In genomic region chr12:6382371-6382770, GRCh38 we compare ENCODE assay signal across 25 cellular contexts. TPM values are rescaled to one million over a fixed set of nuclear protein-coding genes. Genes with fewer than 3 reads are reported as not detected.
DNase-seq lines count a peak whose midpoint lies in the region; ATAC-seq and TF ChIP-seq lines count a peak whose summit lies in the region.
"Had no signal": no experiment of that assay in that cellular context is flagged by ENCODE, and none has a peak within 500 bp of the region (broad histone marks: within the 10 kb centered on the region; RNA-seq: fewer than 3 reads in every experiment).

No MANE protein-coding gene starts in this region.

- no peaks in the 10 kb centered on the region for H3K79me1 ChIP-seq in H9 (ENCODE audit: insufficient read depth, low read depth, low read length, poor library complexity, severe bottlenecking)

- peaks cover 32% of the 10 kb centered on the region for H3K27me3 Mint-ChIP-seq in H9 (ENCODE audit: low read depth)
- H3K27me3 Mint-ChIP-seq in dendritic cell treated with granulocyte-macrophage colony-stimulating factor and Interleukin-4, amounts not matched to agents 40 ng/mL and 50 ng/mL, for 4 days: no peaks in the 10 kb centered on the region
- peaks cover 10 to 20% of the 10 kb centered on the region in 2 donors for H3K27me3 Mint-ChIP-seq in CD4-positive, alpha-beta memory T cell

- TF ChIP-seq POLR2A in uterus (IDR thresholded peaks at IDR 0.05): no peak

- no peak overlapping the region for H3K4ac ChIP-seq in H9 (ENCODE audit: low read depth, low read length)

- H3K27ac ChIP-seq in H9 (ENCODE audit: insufficient read length, low read depth, low read length): no peak overlapping the region
- peak overlapping the region; percentile 97 for H3K27ac ChIP-seq in psoas muscle
- peak overlapping the region; percentile 95 to 97 for H3K27ac ChIP-seq in uterus
- no peak overlapping the region for H3K27ac ChIP-seq in CD4-positive, alpha-beta memory T cell (ENCODE audit: low read depth, low read length)

- no peak overlapping the region for H3K4me3 Mint-ChIP-seq in H9
- H3K4me3 Mint-ChIP-seq in dendritic cell treated with granulocyte-macrophage colony-stimulating factor and Interleukin-4, amounts not matched to agents 40 ng/mL and 50 ng/mL, for 4 days: no peak overlapping the region
- no peak overlapping the region for H3K4me3 Mint-ChIP-seq in CD4-positive, alpha-beta memory T cell
- H3K4me3 Mint-ChIP-seq: activated CD4-positive, alpha-beta T cell treated with anti-CD3 and anti-CD28 coated beads for 36 hours; activated T-cell treated with anti-CD3 and anti-CD28 coated beads, Interleukin-2, amount 50 U/mL, for 4 hours; IgD-negative memory B cell; stimulated activated naive CD8-positive, alpha-beta T cell treated with anti-CD3 and anti-CD28 coated beads, Interleukin-15, Interleukin-2, amounts not matched to agents 100 ng/mL and 50 ng/mL, for 24 hours had no signal

- ATAC-seq in psoas muscle (no peak), GM19023 (IDR thresholded peaks at IDR 0.05; ENCODE audit: unreplicated experiment) (no peak)
- ATAC-seq: activated CD4-positive, alpha-beta T cell treated with anti-CD3 and anti-CD28 coated beads for 36 hours; activated T-cell treated with anti-CD3 and anti-CD28 coated beads, Interleukin-2, amount 50 U/mL, for 4 hours; left lung; Right ventricle myocardium inferior had no signal

- H3K23me2 ChIP-seq in H9 (ENCODE audit: insufficient read length, low read depth, low read length, poor library complexity, severe bottlenecking): no peaks in the 10 kb centered on the region

- CTCF ChIA-PET in CD4-positive, alpha-beta memory T cell (lab: Charles Lee; ENCODE audit: partially characterized antibody): interaction anchor here (0.8 to 1.7 kb wide), 3 partner anchors 46 to 56 kb away, joined by 3 to 5 read pairs (median 5); no protein-coding TSS in a partner anchor

- no peak overlapping the region for H4K8ac ChIP-seq in H9 (replicated peaks; ENCODE audit: insufficient read length, low read depth, low read length)

- H3K14ac ChIP-seq in H9 (ENCODE audit: insufficient read depth, low read length): no peak overlapping the region

- no peaks in the 10 kb centered on the region for H4K20me1 ChIP-seq in H9 (ENCODE audit: control insufficient read depth, insufficient read depth, insufficient read length)

- H3K27me3 ChIP-seq in H9 (ENCODE audit: insufficient read depth, low read length) (no peaks in the 10 kb centered on the region; the same call in 1 of the 2 replicates), psoas muscle (ENCODE audit: insufficient read depth in 3 of 3, low read length in 2 of 3) (no peaks in the 10 kb centered on the region), uterus (no peaks in the 10 kb centered on the region)
- peaks cover 16% of the 10 kb centered on the region for H3K27me3 ChIP-seq in CD4-positive, alpha-beta memory T cell (ENCODE audit: insufficient read depth, low read length)
- H3K27me3 ChIP-seq: left lung had no signal

- no peaks in the 10 kb centered on the region; a peak in 2 of 5 replicates for H3K9me3 Mint-ChIP-seq in H9
- H3K9me3 Mint-ChIP-seq in dendritic cell treated with granulocyte-macrophage colony-stimulating factor and Interleukin-4, amounts not matched to agents 40 ng/mL and 50 ng/mL, for 4 days: no peaks in the 10 kb centered on the region
- H3K9me3 Mint-ChIP-seq in CD4-positive, alpha-beta memory T cell: no peaks in the 10 kb centered on the region
- H3K9me3 Mint-ChIP-seq: activated T-cell treated with anti-CD3 and anti-CD28 coated beads, Interleukin-2, amount 50 U/mL, for 4 hours; IgD-negative memory B cell; stimulated activated naive CD8-positive, alpha-beta T cell treated with anti-CD3 and anti-CD28 coated beads, Interleukin-15, Interleukin-2, amounts not matched to agents 100 ng/mL and 50 ng/mL, for 24 hours had no signal

- no peaks in the 10 kb centered on the region for H3K9me3 ChIP-seq in H9 (ENCODE audit: control insufficient read depth, low read depth, low read length)
- no peaks in the 10 kb centered on the region for H3K9me3 ChIP-seq in psoas muscle
- H3K9me3 ChIP-seq in uterus: no peaks in the 10 kb centered on the region
- no peaks in the 10 kb centered on the region for H3K9me3 ChIP-seq in CD4-positive, alpha-beta memory T cell (ENCODE audit: control insufficient read depth in 1 of 2, low read length in 2 of 2)
- H3K9me3 ChIP-seq: left lung, prostate gland had no signal

- H3K36me3 Mint-ChIP-seq in H9 (ENCODE audit: insufficient read depth in 1 of 3, low read depth in 3 of 3): no peaks in the 10 kb centered on the region
- H3K36me3 Mint-ChIP-seq in dendritic cell treated with granulocyte-macrophage colony-stimulating factor and Interleukin-4, amounts not matched to agents 40 ng/mL and 50 ng/mL, for 4 days (ENCODE audit: low read depth): peaks cover 32% of the 10 kb centered on the region
- no peaks in the 10 kb centered on the region for H3K36me3 Mint-ChIP-seq in CD4-positive, alpha-beta memory T cell
- H3K36me3 Mint-ChIP-seq: IgD-negative memory B cell had no signal

- no peak overlapping the region for H4K91ac ChIP-seq in H9 (ENCODE audit: insufficient read length, low read depth, low read length)

- H3K79me2 ChIP-seq in H9 (ENCODE audit: insufficient read depth, low read length): no peaks in the 10 kb centered on the region

- H3K4me1 ChIP-seq in H9 (ENCODE audit: insufficient read depth, low read length) (peaks cover 12% of the 10 kb centered on the region), psoas muscle (peaks cover 37% of the 10 kb centered on the region), uterus (peaks cover 2 to 8% of the 10 kb centered on the region in 2 donors)
- H3K4me1 ChIP-seq in CD4-positive, alpha-beta memory T cell (ENCODE audit: insufficient read depth, low read length): peaks cover 8% of the 10 kb centered on the region

- H2BK12ac ChIP-seq in H9 (ENCODE audit: insufficient read length, low read depth, low read length): no peak overlapping the region

- no CpG with 5 or more reads among the region's 7 CpGs for WGBS in H9 (ENCODE audit: extremely low coverage, insufficient read length, low lambda C conversion rate)
- 84 to 87% (median 87%) methylated on average over 7 of the region's 7 CpGs for WGBS in psoas muscle, 3 donors

- H3K4me1 Mint-ChIP-seq in H9: peaks cover 51 to 63% of the 10 kb centered on the region in 2 experiments
- peaks cover 91% of the 10 kb centered on the region for H3K4me1 Mint-ChIP-seq in dendritic cell treated with granulocyte-macrophage colony-stimulating factor and Interleukin-4, amounts not matched to agents 40 ng/mL and 50 ng/mL, for 4 days (ENCODE audit: low read depth)
- peaks cover 3 to 14% (median 4%) of the 10 kb centered on the region in 4 donors for H3K4me1 Mint-ChIP-seq in CD4-positive, alpha-beta memory T cell

- no peak overlapping the region for H3K18ac ChIP-seq in H9 (ENCODE audit: insufficient read length, low read depth, low read length)

- no peak overlapping the region for H4K5ac ChIP-seq in H9 (ENCODE audit: insufficient read length, low read depth, low read length)

- no peak overlapping the region for H3K27ac Mint-ChIP-seq in H9
- peak overlapping the region; percentile 97 for H3K27ac Mint-ChIP-seq in dendritic cell treated with granulocyte-macrophage colony-stimulating factor and Interleukin-4, amounts not matched to agents 40 ng/mL and 50 ng/mL, for 4 days
- no peak overlapping the region for H3K27ac Mint-ChIP-seq in CD4-positive, alpha-beta memory T cell
- H3K27ac Mint-ChIP-seq: activated CD4-positive, alpha-beta T cell treated with anti-CD3 and anti-CD28 coated beads for 36 hours; IgD-negative memory B cell had no signal

- H2AK5ac ChIP-seq in H9 (ENCODE audit: insufficient read length, low read length): no peak overlapping the region

- POLR2A ChIA-PET in CD4-positive, alpha-beta memory T cell (lab: Charles Lee; ENCODE audit: partially characterized antibody): no interaction called here

- peaks cover 3 to 16% of the 10 kb centered on the region in 2 donors for H3K36me3 ChIP-seq in psoas muscle (ENCODE audit: insufficient read depth in 1 of 2, low read depth in 1 of 2)
- H3K36me3 ChIP-seq in uterus: no peaks in the 10 kb centered on the region
- no peaks in the 10 kb centered on the region for H3K36me3 ChIP-seq in CD4-positive, alpha-beta memory T cell (ENCODE audit: insufficient read depth, low read length)
- H3K36me3 ChIP-seq: prostate gland had no signal

- no peak overlapping the region for H3T11ph ChIP-seq in H9 (ENCODE audit: low read length)

- H2BK15ac ChIP-seq in H9 (ENCODE audit: low read depth, low read length): no peak overlapping the region

- no peak overlapping the region for H3K56ac ChIP-seq in H9 (ENCODE audit: insufficient read length, low read depth, low read length)

- H3K4me3 ChIP-seq in psoas muscle: no peak overlapping the region
- H3K4me3 ChIP-seq in uterus: no peak overlapping the region
- H3K4me3 ChIP-seq in CD4-positive, alpha-beta memory T cell (ENCODE audit: low read length in 2 of 2): no peak overlapping the region
- H3K4me3 ChIP-seq: left lung, prostate gland had no signal

- no peak overlapping the region for H2AFZ ChIP-seq in H9 (ENCODE audit: low read length)

- H2BK120ac ChIP-seq in H9 (ENCODE audit: low read depth, low read length, poor library complexity, severe bottlenecking): no peak overlapping the region

- peak; percentile 29 for DNase-seq in H9
- DNase-seq in psoas muscle: no peak
- no peak for DNase-seq in uterus
- no peak for DNase-seq in CD4-positive, alpha-beta memory T cell
- DNase-seq in OCI-M1 (lab: John Stamatoyannopoulos, UW): no peak
- DNase-seq: activated CD4-positive, alpha-beta T cell treated with anti-CD3 and anti-CD28 coated beads for 36 hours; activated CD8-positive, alpha-beta memory T cell treated with anti-CD3 and anti-CD28 coated beads for 24 hours; activated naive CD4-positive, alpha-beta T cell treated with Interleukin-2 at 50 U/mL for 16 hours; activated T-cell treated with anti-CD3 and anti-CD28 coated beads, Interleukin-2, amount 50 U/mL, for 4 hours; amygdala; central memory CD4-positive, alpha-beta T cell; DMS79 treated with DMSO at 0.1 percent for 48 hours; left lung; NCI-H1105 treated with DMSO at 0.1 percent for 48 hours; NCI-H2029 treated with DMSO at 0.1 percent for 48 hours; NCI-H82; small intestine; stimulated activated CD4-positive, alpha-beta T cell treated with anti-CD3 and anti-CD28 coated beads, Interleukin-4, amount 100 ng/mL, for 24 hours had no signal

- intact Hi-C loops in dendritic cell treated with granulocyte-macrophage colony-stimulating factor and Interleukin-4, amounts not matched to agents 40 ng/mL and 50 ng/mL, for 4 days (cut with micrococcal nuclease): no loop called here
- intact Hi-C loops in psoas muscle (cut with DNase I): loop anchor here in 1 of 2 donors (2.0 kb wide), 1 partner anchor 40 kb away; the partner anchor contains the start of gene TNFRSF1A
- intact Hi-C loops in uterus (cut with DNase I; ENCODE audit: low total_unique reads): no loop called here
- intact Hi-C loops in CD4-positive, alpha-beta memory T cell (cut with micrococcal nuclease): no loop called here

- H3K4me2 ChIP-seq in H9 (ENCODE audit: insufficient read depth, insufficient read length, low read length): no peak overlapping the region

- TF ChIP-seq CTCF in H9 (conservative IDR thresholded peaks at IDR 0.05) (no peak), psoas muscle (IDR thresholded peaks at IDR 0.05) (no peak), uterus (IDR thresholded peaks at IDR 0.05) (no peak)

- H3K23ac ChIP-seq in H9 (ENCODE audit: insufficient read length, low read depth, low read length): no peak overlapping the region

- H2BK20ac ChIP-seq in H9 (ENCODE audit: low read depth, low read length, poor library complexity, severe bottlenecking): no peak overlapping the region

- H3K9ac ChIP-seq in H9 (ENCODE audit: extremely low read depth, insufficient read length, low read length): no peak overlapping the region

- no peak overlapping the region for H2BK5ac ChIP-seq in H9 (ENCODE audit: insufficient read length, low read length)

RNA-seq across cellular contexts. Expression of gene LTBR, which starts 1.6 kb away (rescaled TPM):
- 3.4 and 4.8 TPM in 2 replicates for total RNA-seq in H9 (2021)
- total RNA-seq in psoas muscle: 10 to 100 TPM; 23.7 to 38.6 (median 34.1) TPM
- 10 to 100 TPM; 15.3 to 38.8 (median 34.5) TPM for polyA plus RNA-seq in psoas muscle
- total RNA-seq in uterus: 100 to 1,000 TPM in 1 of 4 donors, 10 to 100 TPM in 3; 28.1 to 116 (median 83.5) TPM
- total RNA-seq in CD4-positive, alpha-beta memory T cell: 1 to 10 TPM; 1.1 to 1.3 TPM
- not detected for polyA plus RNA-seq in CD4-positive, alpha-beta memory T cell
- polyA plus RNA-seq: IgD-negative memory B cell, neural cell had no signal

RNA-seq across cellular contexts. Expression of gene SCNN1A, which starts 7.0 kb away (rescaled TPM):
- total RNA-seq in H9 (2021) (104 and 111 TPM in 2 replicates), psoas muscle (under 1 TPM; 0.30 to 0.57 (median 0.48) TPM), uterus (10 to 100 TPM in 2 of 4 donors, 1 to 10 TPM in 2; 1.3 to 38.3 (median 7.3) TPM)
- polyA plus RNA-seq in psoas muscle: under 1 TPM; 0.03 to 0.39 (median 0.31) TPM
- 1 to 10 TPM in 1 of 2 experiments, under 1 TPM in 1; 0.67 to 1.3 TPM for total RNA-seq in CD4-positive, alpha-beta memory T cell
- polyA plus RNA-seq in CD4-positive, alpha-beta memory T cell: under 1 TPM; 0.24 to 0.53 TPM
- polyA plus RNA-seq: IgD-negative memory B cell, neural cell had no signal

RNA-seq across cellular contexts. Expression of gene TNFRSF1A, which starts 40.5 kb away (rescaled TPM):
- 55.9 and 59.9 TPM in 2 replicates for total RNA-seq in H9 (2021)
- total RNA-seq in psoas muscle: 100 to 1,000 TPM in 3 of 4 donors, 10 to 100 TPM in 1; 38.8 to 224 (median 127) TPM
- 100 to 1,000 TPM in 1 of 3 donors, 10 to 100 TPM in 2; 53.7 to 117 (median 65.4) TPM for polyA plus RNA-seq in psoas muscle
- 100 to 1,000 TPM in 3 of 4 donors, 10 to 100 TPM in 1; 71.8 to 297 (median 174) TPM for total RNA-seq in uterus
- total RNA-seq in CD4-positive, alpha-beta memory T cell: 10 to 100 TPM; 80.7 to 86.7 TPM
- 10 to 100 TPM; 14.5 to 36.4 TPM for polyA plus RNA-seq in CD4-positive, alpha-beta memory T cell

Comparison
In these comparisons a context has a peak if more than half of its experiments do, and no peak if none do; other contexts are left out.
1. H3K27ac ChIP-seq: peak in psoas muscle (single experiment) and uterus (2 of 2); none in H9 (single experiment) and CD4-positive, alpha-beta memory T cell (single experiment).